8 cellular contexts compared by ENCODE assay signal in genomic region chr5:32538031-32538547, GRCh38. TPM values are rescaled to one million over a fixed set of nuclear protein-coding genes. Genes with fewer than 3 reads are reported as not detected.
DNase-seq lines count a peak whose midpoint lies in the region; ATAC-seq and TF ChIP-seq lines count a peak whose summit lies in the region.

No MANE protein-coding gene starts in this region.

- CTCF ChIA-PET in MCF 10A (lab: Yijun Ruan, JAX) = interaction anchor here (1.2 kb wide), 1 partner anchor 50 kb away, joined by 6 read pairs; no protein-coding TSS in a partner anchor

- no peak for TF ChIP-seq CTCF in MCF 10A (IDR thresholded peaks at IDR 0.05; ENCODE audit: unreplicated experiment)
- TF ChIP-seq CTCF in breast epithelium (IDR thresholded peaks at IDR 0.05) = no peak
- no peak for TF ChIP-seq CTCF in mucosa of descending colon (IDR thresholded peaks at IDR 0.05)
- no peak for TF ChIP-seq CTCF in H9 (conservative IDR thresholded peaks at IDR 0.05)

- no peaks in the 10 kb centered on the region for H3K9me3 Mint-ChIP-seq in MCF 10A (ENCODE audit: unreplicated experiment)
- peaks cover 7% of the 10 kb centered on the region for H3K9me3 Mint-ChIP-seq in T-helper 2 cell treated with Interferon-gamma antibody and Interleukin-4, amounts not matched to agents 5 μg/mL and 100 μg/mL, for 36 hours
- H3K9me3 Mint-ChIP-seq in H9 = no peaks in the 10 kb centered on the region

- H3K14ac ChIP-seq in H9 (ENCODE audit: insufficient read depth, low read length) = no peak overlapping the region; the same call in 1 of the 2 replicates

- H3K27me3 ChIP-seq in breast epithelium (no peaks in the 10 kb centered on the region), H9 (ENCODE audit: insufficient read depth, low read length) (no peaks in the 10 kb centered on the region)

- H2AK5ac ChIP-seq in H9 (ENCODE audit: insufficient read length, low read length) = no peak overlapping the region

- ATAC-seq in HG03108 (IDR thresholded peaks at IDR 0.05; ENCODE audit: unreplicated experiment) (peak; percentile 70), mucosa of descending colon (peak; percentile 77)

- no peaks in the 10 kb centered on the region for H3K4me1 ChIP-seq in breast epithelium
- H3K4me1 ChIP-seq in mucosa of descending colon (ENCODE audit: low read depth) = no peaks in the 10 kb centered on the region
- H3K4me1 ChIP-seq in H9 (ENCODE audit: insufficient read depth, low read length) = no peaks in the 10 kb centered on the region

- no peaks in the 10 kb centered on the region for H3K79me2 ChIP-seq in H9 (ENCODE audit: insufficient read depth, low read length)

- H3K18ac ChIP-seq in H9 (ENCODE audit: insufficient read length, low read depth, low read length) = no peak overlapping the region

- no peak overlapping the region for H2BK20ac ChIP-seq in H9 (ENCODE audit: low read depth, low read length, poor library complexity, severe bottlenecking)

- H3K4me3 Mint-ChIP-seq in MCF 10A (ENCODE audit: unreplicated experiment) = no peak overlapping the region
- peak overlapping the region; percentile 64 for H3K4me3 Mint-ChIP-seq in T-helper 2 cell treated with Interferon-gamma antibody and Interleukin-4, amounts not matched to agents 5 μg/mL and 100 μg/mL, for 36 hours
- no peak overlapping the region for H3K4me3 Mint-ChIP-seq in H9

- no peaks in the 10 kb centered on the region for H4K20me1 ChIP-seq in H9 (ENCODE audit: control insufficient read depth, insufficient read depth, insufficient read length)

- no peak overlapping the region for H3T11ph ChIP-seq in H9 (ENCODE audit: low read length)

- peak; percentile 54 for DNase-seq in MCF 10A (ENCODE audit: unreplicated experiment)
- no peak for DNase-seq in breast epithelium (ENCODE audit: low spot score in 2 of 2)
- peak; percentile 31 for DNase-seq in T-helper 2 cell treated with Interferon-gamma antibody and Interleukin-4, amounts not matched to agents 5 μg/mL and 100 μg/mL, for 36 hours (ENCODE audit: low spot score)
- no peak for DNase-seq in mucosa of descending colon
- no peak for DNase-seq in medulla oblongata (ENCODE audit: extremely low spot score)
- no peak for DNase-seq in C1 segment of cervical spinal cord (lab: John Stamatoyannopoulos, UW)
- no peak for DNase-seq in H9

- no peak overlapping the region for H4K5ac ChIP-seq in H9 (ENCODE audit: insufficient read length, low read depth, low read length)

- H3K9me3 ChIP-seq in breast epithelium (no peaks in the 10 kb centered on the region), mucosa of descending colon (no peaks in the 10 kb centered on the region), H9 (ENCODE audit: control insufficient read depth, low read depth, low read length) (no peaks in the 10 kb centered on the region)

- H3K27ac ChIP-seq in breast epithelium (no peak overlapping the region), H9 (ENCODE audit: insufficient read length, low read depth, low read length) (no peak overlapping the region)

- H2BK5ac ChIP-seq in H9 (ENCODE audit: insufficient read length, low read length) = no peak overlapping the region

- H3K27ac Mint-ChIP-seq in MCF 10A (ENCODE audit: low read depth, unreplicated experiment) (no peak overlapping the region), H9 (no peak overlapping the region)
- peak overlapping the region; percentile 86 for H3K27ac Mint-ChIP-seq in T-helper 2 cell treated with Interferon-gamma antibody and Interleukin-4, amounts not matched to agents 5 μg/mL and 100 μg/mL, for 36 hours

- POLR2A ChIA-PET in MCF 10A (lab: Yijun Ruan, JAX) = interaction anchor here (0.8 kb wide), 2 partner anchors 8 to 45 kb away, joined by 3 read pairs; no protein-coding TSS in a partner anchor

- no peak overlapping the region for H3K9ac ChIP-seq in H9 (ENCODE audit: extremely low read depth, insufficient read length, low read length)

- no peaks in the 10 kb centered on the region for H3K36me3 Mint-ChIP-seq in MCF 10A (ENCODE audit: insufficient read depth, unreplicated experiment)
- peaks cover 25% of the 10 kb centered on the region for H3K36me3 Mint-ChIP-seq in T-helper 2 cell treated with Interferon-gamma antibody and Interleukin-4, amounts not matched to agents 5 μg/mL and 100 μg/mL, for 36 hours (ENCODE audit: low read depth)
- no peaks in the 10 kb centered on the region for H3K36me3 Mint-ChIP-seq in H9 (ENCODE audit: insufficient read depth in 1 of 3, low read depth in 3 of 3)

- H3K23ac ChIP-seq in H9 (ENCODE audit: insufficient read length, low read depth, low read length) = no peak overlapping the region

- no peak overlapping the region for H2AFZ ChIP-seq in H9 (ENCODE audit: low read length)

- H4K8ac ChIP-seq in H9 (replicated peaks; ENCODE audit: insufficient read length, low read depth, low read length) = no peak overlapping the region

- H2BK120ac ChIP-seq in H9 (ENCODE audit: low read depth, low read length, poor library complexity, severe bottlenecking) = no peak overlapping the region

- H3K4me3 ChIP-seq in breast epithelium (no peak overlapping the region), mucosa of descending colon (no peak overlapping the region)

- H3K36me3 ChIP-seq in breast epithelium = no peaks in the 10 kb centered on the region
- no peaks in the 10 kb centered on the region for H3K36me3 ChIP-seq in mucosa of descending colon (ENCODE audit: low read depth)

- H3K27me3 Mint-ChIP-seq in MCF 10A (ENCODE audit: insufficient read depth, unreplicated experiment) (no peaks in the 10 kb centered on the region), H9 (ENCODE audit: low read depth) (peaks cover 2% of the 10 kb centered on the region; the same call in 1 of the 2 replicates)
- H3K27me3 Mint-ChIP-seq in T-helper 2 cell treated with Interferon-gamma antibody and Interleukin-4, amounts not matched to agents 5 μg/mL and 100 μg/mL, for 36 hours (ENCODE audit: low read depth) = no peaks in the 10 kb centered on the region

- WGBS in H9 (ENCODE audit: extremely low coverage, insufficient read length, low lambda C conversion rate) = no CpG with 5 or more reads among the region's 7 CpGs

- no peak overlapping the region for H2BK12ac ChIP-seq in H9 (ENCODE audit: insufficient read length, low read depth, low read length)

- H3K79me1 ChIP-seq in H9 (ENCODE audit: insufficient read depth, low read depth, low read length, poor library complexity, severe bottlenecking) = no peaks in the 10 kb centered on the region

- no TSS peak for BruUV-seq in MCF 10A (replicated peaks; lab: Mats Ljungman, UMichigan)

- H3K4ac ChIP-seq in H9 (ENCODE audit: low read depth, low read length) = no peak overlapping the region

- H3K4me2 ChIP-seq in H9 (ENCODE audit: insufficient read depth, insufficient read length, low read length) = no peak overlapping the region

- intact Hi-C loops in MCF 10A (cut with micrococcal nuclease) (no loop called here), breast epithelium (cut with DNase I; ENCODE audit: low total_unique reads) (loop anchor here (10.0 kb wide), 1 partner anchor 743 kb away; no protein-coding TSS in a partner anchor), mucosa of descending colon (cut with DNase I, micrococcal nuclease) (no loop called here)

- no peaks in the 10 kb centered on the region for H3K23me2 ChIP-seq in H9 (ENCODE audit: insufficient read length, low read depth, low read length, poor library complexity, severe bottlenecking)

- no peak for TF ChIP-seq POLR2A in breast epithelium (IDR thresholded peaks at IDR 0.05)

- no peak overlapping the region for H2BK15ac ChIP-seq in H9 (ENCODE audit: low read depth, low read length)

- peaks cover 4% of the 10 kb centered on the region for H3K4me1 Mint-ChIP-seq in MCF 10A (ENCODE audit: insufficient read depth, unreplicated experiment)
- peaks cover 73% of the 10 kb centered on the region for H3K4me1 Mint-ChIP-seq in T-helper 2 cell treated with Interferon-gamma antibody and Interleukin-4, amounts not matched to agents 5 μg/mL and 100 μg/mL, for 36 hours (ENCODE audit: low read depth)
- H3K4me1 Mint-ChIP-seq in H9 = peaks cover 7 to 10% of the 10 kb centered on the region in 2 experiments

- no peak overlapping the region for H4K91ac ChIP-seq in H9 (ENCODE audit: insufficient read length, low read depth, low read length)

- H3K56ac ChIP-seq in H9 (ENCODE audit: insufficient read length, low read depth, low read length) = no peak overlapping the region

RNA-seq across cellular contexts. Expression of gene SUB1, which starts 47.3 kb away (rescaled TPM):
- 269 and 302 TPM in 2 replicates for total RNA-seq in MCF 10A (2022)
- 100 to 1,000 TPM; 152 to 230 (median 201) TPM for total RNA-seq in breast epithelium
- 100 to 1,000 TPM; 134 to 174 (median 156) TPM for total RNA-seq in mucosa of descending colon
- total RNA-seq in H9 (2021) = 288 and 296 TPM in 2 replicates

Comparison
In these comparisons a context has a peak if more than half of its experiments do, and no peak if none do; other contexts are left out.
1. DNase-seq: peak in MCF 10A (single experiment) and T-helper 2 cell treated with Interferon-gamma antibody and Interleukin-4, amounts not matched to agents 5 μg/mL and 100 μg/mL, for 36 hours (single experiment); none in breast epithelium (0 of 2), mucosa of descending colon (0 of 3), medulla oblongata (single experiment), C1 segment of cervical spinal cord (0 of 14) and H9 (single experiment).